8 cellular contexts compared by ENCODE assay signal in genomic region chr12:74539765-74540526, GRCh38. TPM values are rescaled to one million over a fixed set of nuclear protein-coding genes. Genes with fewer than 3 reads are reported as not detected.
DNase-seq lines count a peak whose midpoint lies in the region; ATAC-seq and TF ChIP-seq lines count a peak whose summit lies in the region.

No MANE protein-coding gene starts in this region.

- H3K36me3 ChIP-seq in HCT116 (ENCODE audit: control insufficient read depth in 1 of 2, insufficient read depth in 2 of 2, low read length in 2 of 2) (peaks cover 13 to 17% of the 10 kb centered on the region in 2 experiments), mesenchymal stem cell (ENCODE audit: control insufficient read depth in 1 of 2, insufficient read depth in 2 of 2, low read depth in 1 of 2, low read length in 2 of 2) (peaks cover 10 to 35% of the 10 kb centered on the region in 2 experiments)

- RAD21 ChIA-PET in HCT116 (lab: Charles Lee; ENCODE audit: low non-redundant PET in 1 of 2, low total read pairs in 2 of 2, uncharacterized antibody in 2 of 2, unreplicated experiment in 2 of 2), result no interaction called here

- BruUV-seq in HCT116 (replicated peaks; lab: Mats Ljungman, UMichigan), result no TSS peak

- H3K4me3 ChIP-seq in AG04450 (ENCODE audit: low read depth, low read length) (peak overlapping the region; percentile 74), HCT116 (replicated peaks in 1 of 2; ENCODE audit: low read depth in 1 of 2, low read length in 2 of 2) (no peak overlapping the region), astrocyte of the cerebellum (ENCODE audit: low read depth, low read length) (peak overlapping the region; percentile 81), mesenchymal stem cell (ENCODE audit: insufficient read depth in 1 of 2, low read depth in 1 of 2, low read length in 2 of 2) (peak overlapping the region; percentile 8 to 90)

- no peak overlapping the region for H4K8ac ChIP-seq in mesenchymal stem cell (ENCODE audit: low read length)

- H3K4me1 ChIP-seq in HCT116 (ENCODE audit: control insufficient read depth in 1 of 2, insufficient read depth in 2 of 2, low read length in 2 of 2), result peaks cover 10 to 18% of the 10 kb centered on the region in 2 experiments; a peak in 3 of 4 replicates
- peaks cover 9% of the 10 kb centered on the region for H3K4me1 ChIP-seq in mesenchymal stem cell (ENCODE audit: control insufficient read depth, insufficient read depth, low read depth, low read length)

- H2AFZ ChIP-seq in HCT116 (ENCODE audit: low read depth, low read length, poor library complexity, severe bottlenecking) (no peak overlapping the region), mesenchymal stem cell (ENCODE audit: low read depth, low read length) (no peak overlapping the region)

- DNase-seq in AG04450 (ENCODE audit: low read depth, low spot score), result no peak
- DNase-seq in HCT116 (ENCODE audit: low read depth, low spot score), result no peak
- no peak for DNase-seq in astrocyte of the cerebellum (ENCODE audit: low read depth)
- peak; percentile 22 for DNase-seq in mesenchymal stem cell
- DNase-seq in GM13976 (ENCODE audit: low spot score), result no peak
- no peak for DNase-seq in GM19238 (ENCODE audit: insufficient read length, low spot score)
- no peak for DNase-seq in NCI-H774 (lab: John Stamatoyannopoulos, UW)

- ATAC-seq in HCT116 (no peak), HG03565 (IDR thresholded peaks at IDR 0.05; ENCODE audit: unreplicated experiment) (no peak)

- no peak for TF ChIP-seq CTCF in AG04450 (IDR thresholded peaks at IDR 0.05; ENCODE audit: low read depth, low read length)
- no peak for TF ChIP-seq CTCF in HCT116 (IDR thresholded peaks at IDR 0.05 in 2 of 3, conservative IDR thresholded peaks at IDR 0.05 in 1 of 3; ENCODE audit: borderline replicate concordance in 1 of 3, insufficient read depth in 1 of 3, low read depth in 2 of 3, low read length in 2 of 3)
- TF ChIP-seq CTCF in astrocyte of the cerebellum (IDR thresholded peaks at IDR 0.05; ENCODE audit: low read depth, low read length, missing control alignments), result no peak
- no peak for TF ChIP-seq CTCF in GM13976 (IDR thresholded peaks at IDR 0.05; ENCODE audit: borderline replicate concordance, control extremely low read depth, extremely low read depth, insufficient read depth, missing control alignments)

- H3K9ac ChIP-seq in HCT116 (ENCODE audit: low read length), result no peak overlapping the region
- H3K9ac ChIP-seq in mesenchymal stem cell (ENCODE audit: low read length), result peak overlapping the region; percentile 98

- H4K20me1 ChIP-seq in HCT116 (ENCODE audit: insufficient read depth), result peaks cover 14% of the 10 kb centered on the region; the same call in 1 of the 2 replicates

- H3K79me1 ChIP-seq in mesenchymal stem cell (replicated peaks; ENCODE audit: low read length, poor library complexity, severe bottlenecking), result peaks cover 2% of the 10 kb centered on the region

- peaks cover 55% of the 10 kb centered on the region for H3K79me2 ChIP-seq in HCT116 (ENCODE audit: insufficient read depth, low read length)

- no peak overlapping the region for H2AK5ac ChIP-seq in mesenchymal stem cell (ENCODE audit: low read length, severe bottlenecking)

- CTCF ChIA-PET in AG04450 (lab: Charles Lee) (no interaction called here), HCT116 (lab: Charles Lee) (no interaction called here)

- H3K9me2 ChIP-seq in HCT116 (ENCODE audit: insufficient read depth), result no peaks in the 10 kb centered on the region

- H3K27ac ChIP-seq in AG04450 (ENCODE audit: low read depth, low read length), result no peak overlapping the region
- H3K27ac ChIP-seq in HCT116 (ENCODE audit: low read depth, low read length), result no peak overlapping the region
- no peak overlapping the region for H3K27ac ChIP-seq in mesenchymal stem cell (ENCODE audit: low read length, poor library complexity, severe bottlenecking)

- no peak overlapping the region for H3K18ac ChIP-seq in mesenchymal stem cell (ENCODE audit: low read depth in 1 of 2, low read length in 2 of 2)

- no peak overlapping the region for H3K23ac ChIP-seq in mesenchymal stem cell (ENCODE audit: low read length in 2 of 2)

- no peak overlapping the region for H2BK12ac ChIP-seq in mesenchymal stem cell (ENCODE audit: low read length in 2 of 2)

- in situ Hi-C loops in astrocyte of the cerebellum (cut with HindIII; ENCODE audit: low sequenced_read_pairs), result no loop called here
- in situ Hi-C loops in GM13976 (cut with MboI; ENCODE audit: low sequenced_read_pairs, unreplicated experiment), result no loop called here

- no peak for TF ChIP-seq RAD21 in HCT116 (IDR thresholded peaks at IDR 0.05; ENCODE audit: low read depth)

- no peak overlapping the region for H2BK120ac ChIP-seq in mesenchymal stem cell (ENCODE audit: low read depth, low read length)

- POLR2A ChIA-PET in AG04450 (lab: Yijun Ruan, JAX), result no interaction called here
- POLR2A ChIA-PET in HCT116 (lab: Charles Lee), result no interaction called here

- H3K4me2 ChIP-seq in HCT116 (ENCODE audit: low read length) (peak overlapping the region; percentile 91; the same call in 1 of the 2 replicates), mesenchymal stem cell (ENCODE audit: low read length, poor library complexity, severe bottlenecking) (peak overlapping the region; percentile 81)

- peak overlapping the region in 1 of 2 experiments; percentile 18 for H3K14ac ChIP-seq in mesenchymal stem cell (ENCODE audit: low read length in 2 of 2)

- no peak overlapping the region for H2BK5ac ChIP-seq in mesenchymal stem cell (ENCODE audit: low read depth, low read length, poor library complexity, severe bottlenecking)

- peaks cover 2% of the 10 kb centered on the region; the same call in 1 of the 2 replicates for H3K9me3 ChIP-seq in AG04450 (ENCODE audit: control insufficient read depth, insufficient read depth, low read length)
- H3K9me3 ChIP-seq in HCT116 (ENCODE audit: control insufficient read depth in 1 of 2, insufficient read depth in 1 of 2, low read depth in 1 of 2, low read length in 2 of 2), result no peaks in the 10 kb centered on the region
- H3K9me3 ChIP-seq in mesenchymal stem cell (ENCODE audit: control insufficient read depth, low read length), result no peaks in the 10 kb centered on the region

- intact Hi-C loops in HCT116 (cut with micrococcal nuclease), result loop anchor here (5.0 kb wide), 2 partner anchors 128 to 428 kb away; no protein-coding TSS in a partner anchor

- no peak overlapping the region for H2BK15ac ChIP-seq in mesenchymal stem cell (ENCODE audit: low read depth, poor library complexity, severe bottlenecking)

- H3K27me3 ChIP-seq in AG04450 (ENCODE audit: control insufficient read depth, insufficient read depth, low read length), result no peaks in the 10 kb centered on the region
- no peaks in the 10 kb centered on the region for H3K27me3 ChIP-seq in HCT116 (ENCODE audit: insufficient read depth, low read length)
- no peaks in the 10 kb centered on the region for H3K27me3 ChIP-seq in mesenchymal stem cell (ENCODE audit: control insufficient read depth in 1 of 2, insufficient read depth in 1 of 2, low read length in 2 of 2)

- no peak overlapping the region for H4K91ac ChIP-seq in mesenchymal stem cell (ENCODE audit: low read length)

- no peak for TF ChIP-seq POLR2A in HCT116 (IDR thresholded peaks at IDR 0.05; ENCODE audit: borderline replicate concordance, extremely low read depth, insufficient read depth, insufficient read length)

- no peak overlapping the region for H3K4ac ChIP-seq in mesenchymal stem cell (ENCODE audit: low read depth in 1 of 2, low read length in 2 of 2)

- 74% methylated on average over 4 of the region's 6 CpGs for WGBS in mesenchymal stem cell

TF ChIP-seq in HCT116, 20 proteins besides CTCF, POLR2A, EP300 and RAD21:
- TF ChIP-seq MAX (IDR thresholded peaks at IDR 0.05) (no peak), TCF7L2 (IDR thresholded peaks at IDR 0.05; ENCODE audit: borderline replicate concordance, extremely low read depth, insufficient read depth, insufficient read length) (no peak), CBX3 (IDR thresholded peaks at IDR 0.05; ENCODE audit: low read depth) (no peak), POLR2AphosphoS5 (IDR thresholded peaks at IDR 0.05; ENCODE audit: low read depth, low read length) (no peak), EZH2phosphoT487 (IDR thresholded peaks at IDR 0.05; ENCODE audit: borderline replicate concordance) (no peak), FOSL1 (IDR thresholded peaks at IDR 0.05; ENCODE audit: low read depth) (no peak)
TF ChIP-seq in HCT116: peak in this region for 0.

RNA-seq across cellular contexts. Expression of gene ATXN7L3B, which starts 2.3 kb away (rescaled TPM):
- 31.3 and 37.3 TPM in 2 replicates for polyA plus RNA-seq in AG04450 (2011; rRNA removed)
- polyA minus RNA-seq in AG04450 (2011; rRNA and poly(A)+ RNA removed), result 30.2 and 37.6 TPM in 2 replicates
- 28.1 TPM for total RNA-seq in HCT116 (2021; ENCODE audit: unreplicated experiment)
- 17.1 and 20.5 TPM in 2 replicates for polyA plus RNA-seq in HCT116 (2012)
- 18.5 TPM for polyA plus RNA-seq in mesenchymal stem cell (2013, experiment 1 of 2)
- 18.2 TPM for polyA plus RNA-seq in mesenchymal stem cell (2013, experiment 2 of 2)

Comparison
In these comparisons a context has a peak if more than half of its experiments do, and no peak if none do; other contexts are left out.
1. H3K4me3 ChIP-seq: peak in AG04450 (single experiment), astrocyte of the cerebellum (single experiment) and mesenchymal stem cell (2 of 2); none in HCT116 (0 of 2).